ENCODE assay signal across 19 cellular contexts in genomic region chr9:87643778-87644570, GRCh38.
A peak's percentile ranks its signal among the peaks of the same experiment; 100 is the strongest.
DNase-seq lines count a peak whose midpoint lies in the region; ATAC-seq and TF ChIP-seq lines count a peak whose summit lies in the region.
"Had no signal": no experiment of that assay in that cellular context is flagged by ENCODE, and none has a peak within 500 bp of the region (broad histone marks: within the 10 kb centered on the region; RNA-seq: fewer than 3 reads in every experiment).

No MANE protein-coding gene starts in this region.

- intact Hi-C loops in left lung (cut with DNase I) = no loop called here

- H3K4me1 ChIP-seq in H9 (ENCODE audit: insufficient read depth, low read length) = peaks cover 6% of the 10 kb centered on the region; the same call in 1 of the 2 replicates
- H3K4me1 ChIP-seq in left lung = peaks cover 7 to 30% of the 10 kb centered on the region in 2 donors
- peaks cover 42% of the 10 kb centered on the region for H3K4me1 ChIP-seq in parathyroid adenoma

- H3K4ac ChIP-seq in H9 (ENCODE audit: low read depth, low read length) = no peak overlapping the region

- no CpG with 5 or more reads among the region's 9 CpGs for WGBS in H9 (ENCODE audit: extremely low coverage, insufficient read length, low lambda C conversion rate)

- H3K9me3 Mint-ChIP-seq in H9 = no peaks in the 10 kb centered on the region
- H3K9me3 Mint-ChIP-seq: activated B cell treated with CpG ODN at 0.5 μM for 24 hours; activated CD4-positive, alpha-beta memory T cell treated with anti-CD3 and anti-CD28 coated beads, Interleukin-2, amount 10 ng/mL, durations not matched to agents 7 days and 5 days had no signal

- no peak overlapping the region for H3K23ac ChIP-seq in H9 (ENCODE audit: insufficient read length, low read depth, low read length)

- H3K4me3 ChIP-seq in left lung (no peak overlapping the region), parathyroid adenoma (ENCODE audit: low read depth, low read length) (no peak overlapping the region)

- no peak overlapping the region for H2BK12ac ChIP-seq in H9 (ENCODE audit: insufficient read length, low read depth, low read length)

- H2AFZ ChIP-seq in H9 (ENCODE audit: low read length) (no peak overlapping the region), parathyroid adenoma (peak overlapping the region; percentile 42)

- H3K23me2 ChIP-seq in H9 (ENCODE audit: insufficient read length, low read depth, low read length, poor library complexity, severe bottlenecking) = no peaks in the 10 kb centered on the region

- H2BK5ac ChIP-seq in H9 (ENCODE audit: insufficient read length, low read length) = no peak overlapping the region

- no peak overlapping the region for H2BK20ac ChIP-seq in H9 (ENCODE audit: low read depth, low read length, poor library complexity, severe bottlenecking)

- H4K5ac ChIP-seq in H9 (ENCODE audit: insufficient read length, low read depth, low read length) = no peak overlapping the region

- H3K4me3 Mint-ChIP-seq in H9 = no peak overlapping the region
- H3K4me3 Mint-ChIP-seq: activated B cell treated with CpG ODN at 0.5 μM for 24 hours; activated CD4-positive, alpha-beta memory T cell treated with anti-CD3 and anti-CD28 coated beads, Interleukin-2, amount 10 ng/mL, durations not matched to agents 7 days and 5 days had no signal

- peak; percentile 21 for ATAC-seq in left lung
- ATAC-seq in HG03565 (IDR thresholded peaks at IDR 0.05; ENCODE audit: unreplicated experiment) = no peak
- ATAC-seq in HG03139 (IDR thresholded peaks at IDR 0.05; ENCODE audit: unreplicated experiment) = no peak

- no peaks in the 10 kb centered on the region for H3K9me3 ChIP-seq in H9 (ENCODE audit: control insufficient read depth, low read depth, low read length)
- no peaks in the 10 kb centered on the region for H3K9me3 ChIP-seq in left lung
- H3K9me3 ChIP-seq in parathyroid adenoma (ENCODE audit: control insufficient read depth, low read length) = no peaks in the 10 kb centered on the region

- H3K9ac ChIP-seq in H9 (ENCODE audit: extremely low read depth, insufficient read length, low read length) (no peak overlapping the region), parathyroid adenoma (no peak overlapping the region)
- H3K9ac ChIP-seq: KMS-11 had no signal

- H2BK120ac ChIP-seq in H9 (ENCODE audit: low read depth, low read length, poor library complexity, severe bottlenecking) = no peak overlapping the region

- no peak overlapping the region for H3K56ac ChIP-seq in H9 (ENCODE audit: insufficient read length, low read depth, low read length)

- no peak overlapping the region for H3T11ph ChIP-seq in H9 (ENCODE audit: low read length)

- no peak overlapping the region for H2AK5ac ChIP-seq in H9 (ENCODE audit: insufficient read length, low read length)

- no peaks in the 10 kb centered on the region for H3K79me2 ChIP-seq in H9 (ENCODE audit: insufficient read depth, low read length)
- no peaks in the 10 kb centered on the region for H3K79me2 ChIP-seq in parathyroid adenoma

- DNase-seq in H9 = peak; percentile 31
- DNase-seq in caudate nucleus (lab: John Stamatoyannopoulos, UW) = no peak
- no peak for DNase-seq in left lung
- DNase-seq in activated naive CD4-positive, alpha-beta T cell treated with Interleukin-2 at 50 U/mL for 16 hours = no peak
- no peak for DNase-seq in germinal center (ENCODE audit: low spot score)
- DNase-seq: activated B cell treated with CpG ODN at 0.5 μM for 24 hours; activated CD4-positive, alpha-beta memory T cell treated with anti-CD3 and anti-CD28 coated beads, Interleukin-2, amount 10 ng/mL, durations not matched to agents 7 days and 5 days; activated effector memory CD4-positive, alpha-beta T cell treated with anti-CD3 and anti-CD28 coated beads, Interleukin-2, amount 50 U/mL, for 16 hours; C1 segment of cervical spinal cord; Calu3; cortex of kidney; NCI-H1694 treated with DMSO at 0.1 percent for 48 hours; NCI-H526 treated with DMSO at 0.1 percent for 48 hours; stimulated activated CD8-positive, alpha-beta memory T cell treated with anti-CD3 and anti-CD28 coated beads, Interleukin-4, amount 100 ng/mL, for 48 hours; T-helper 9 cell had no signal

- H3K14ac ChIP-seq in H9 (ENCODE audit: insufficient read depth, low read length) = no peak overlapping the region

- H3K36me3 ChIP-seq in left lung = peaks cover 0 to 54% of the 10 kb centered on the region in 2 donors
- no peaks in the 10 kb centered on the region for H3K36me3 ChIP-seq in parathyroid adenoma (ENCODE audit: control insufficient read depth, insufficient read depth, low read length)

- no peak overlapping the region for H4K8ac ChIP-seq in H9 (replicated peaks; ENCODE audit: insufficient read length, low read depth, low read length)

- no peak overlapping the region for H4K91ac ChIP-seq in H9 (ENCODE audit: insufficient read length, low read depth, low read length)

- peaks cover 15 to 19% of the 10 kb centered on the region in 2 experiments for H3K4me1 Mint-ChIP-seq in H9
- H3K4me1 Mint-ChIP-seq: activated B cell treated with CpG ODN at 0.5 μM for 24 hours; activated CD4-positive, alpha-beta memory T cell treated with anti-CD3 and anti-CD28 coated beads, Interleukin-2, amount 10 ng/mL, durations not matched to agents 7 days and 5 days had no signal

- H3K27me3 Mint-ChIP-seq in H9 (ENCODE audit: low read depth) = no peaks in the 10 kb centered on the region
- H3K27me3 Mint-ChIP-seq: activated B cell treated with CpG ODN at 0.5 μM for 24 hours had no signal

- H3K27me3 ChIP-seq in H9 (ENCODE audit: insufficient read depth, low read length) (no peaks in the 10 kb centered on the region), left lung (no peaks in the 10 kb centered on the region), parathyroid adenoma (ENCODE audit: control insufficient read depth, insufficient read depth, low read length) (no peaks in the 10 kb centered on the region)

- TF ChIP-seq CTCF in H9 (conservative IDR thresholded peaks at IDR 0.05) = no peak
- no peak for TF ChIP-seq CTCF in left lung (IDR thresholded peaks at IDR 0.05)
- TF ChIP-seq CTCF in parathyroid adenoma (IDR thresholded peaks at IDR 0.05) = no peak

- H3K36me3 Mint-ChIP-seq in H9 (ENCODE audit: insufficient read depth in 1 of 3, low read depth in 3 of 3) = peaks cover 51 to 73% (median 72%) of the 10 kb centered on the region in 3 experiments

- H4K20me1 ChIP-seq in H9 (ENCODE audit: control insufficient read depth, insufficient read depth, insufficient read length) = no peaks in the 10 kb centered on the region

- H3K18ac ChIP-seq in H9 (ENCODE audit: insufficient read length, low read depth, low read length) = no peak overlapping the region

- no peaks in the 10 kb centered on the region for H3K79me1 ChIP-seq in H9 (ENCODE audit: insufficient read depth, low read depth, low read length, poor library complexity, severe bottlenecking)

- H2BK15ac ChIP-seq in H9 (ENCODE audit: low read depth, low read length) = no peak overlapping the region

- peak overlapping the region; percentile 46 to 88 (median 65); a peak in 6 of 7 replicates for H3K27ac Mint-ChIP-seq in H9
- H3K27ac Mint-ChIP-seq: activated B cell treated with CpG ODN at 0.5 μM for 24 hours; activated CD4-positive, alpha-beta memory T cell treated with anti-CD3 and anti-CD28 coated beads, Interleukin-2, amount 10 ng/mL, durations not matched to agents 7 days and 5 days had no signal

- H3K27ac ChIP-seq in H9 (ENCODE audit: insufficient read length, low read depth, low read length) (peak overlapping the region; percentile 20), caudate nucleus (ENCODE audit: low read depth, low read length) (peak overlapping the region; percentile 21), left lung (no peak overlapping the region), parathyroid adenoma (peak overlapping the region; percentile 49)
- H3K27ac ChIP-seq: KMS-11 had no signal

- H3K4me2 ChIP-seq in H9 (ENCODE audit: insufficient read depth, insufficient read length, low read length) = no peak overlapping the region
- peak overlapping the region; percentile 17 for H3K4me2 ChIP-seq in parathyroid adenoma (ENCODE audit: low read length)
- H3K4me2 ChIP-seq: KMS-11 had no signal

Comparison
In these comparisons a context has a peak if more than half of its experiments do, and no peak if none do; other contexts are left out.
1. H3K27ac ChIP-seq: peak in H9 (single experiment), caudate nucleus (single experiment) and parathyroid adenoma (single experiment); none in left lung (0 of 2).